ENCODE assay signal across 8 cellular contexts in genomic region chr3:16338999-16339398, GRCh38.
A peak's percentile ranks its signal among the peaks of the same experiment; 100 is the strongest.
DNase-seq lines count a peak whose midpoint lies in the region; ATAC-seq lines count a peak whose summit lies in the region.

No MANE protein-coding gene starts in this region.

- H3K36me3 Mint-ChIP-seq in activated CD4-positive, alpha-beta memory T cell treated with anti-CD3 and anti-CD28 coated beads, Interleukin-2, amount 10 ng/mL, durations not matched to agents 7 days and 5 days (ENCODE audit: low read depth) = peaks cover 43% of the 10 kb centered on the region
- H3K36me3 Mint-ChIP-seq in activated CD4-positive, alpha-beta memory T cell treated with anti-CD3 and anti-CD28 coated beads for 36 hours = peaks cover 39% of the 10 kb centered on the region
- peaks cover 23% of the 10 kb centered on the region for H3K36me3 Mint-ChIP-seq in effector memory CD8-positive, alpha-beta T cell (ENCODE audit: insufficient read depth)

- H3K27me3 Mint-ChIP-seq in activated CD4-positive, alpha-beta memory T cell treated with anti-CD3 and anti-CD28 coated beads, Interleukin-2, amount 10 ng/mL, durations not matched to agents 7 days and 5 days = no peaks in the 10 kb centered on the region
- H3K27me3 Mint-ChIP-seq in activated CD4-positive, alpha-beta memory T cell treated with anti-CD3 and anti-CD28 coated beads for 36 hours = no peaks in the 10 kb centered on the region
- H3K27me3 Mint-ChIP-seq in effector memory CD8-positive, alpha-beta T cell = no peaks in the 10 kb centered on the region

- DNase-seq in activated CD4-positive, alpha-beta memory T cell treated with anti-CD3 and anti-CD28 coated beads, Interleukin-2, amount 10 ng/mL, durations not matched to agents 7 days and 5 days = no peak
- DNase-seq in activated CD4-positive, alpha-beta memory T cell treated with anti-CD3 and anti-CD28 coated beads for 36 hours = no peak
- DNase-seq in NCI-H226 = peak; percentile 70
- DNase-seq in effector memory CD8-positive, alpha-beta T cell = peak; percentile 15 to 34 (median 15)
- peak; percentile 10 for DNase-seq in pulmonary artery endothelial cell (ENCODE audit: low read depth, low spot score)
- DNase-seq in NCI-H187 (lab: John Stamatoyannopoulos, UW) = no peak
- no peak for DNase-seq in cerebellum (ENCODE audit: low spot score)

- no peaks in the 10 kb centered on the region for H3K9me3 Mint-ChIP-seq in activated CD4-positive, alpha-beta memory T cell treated with anti-CD3 and anti-CD28 coated beads, Interleukin-2, amount 10 ng/mL, durations not matched to agents 7 days and 5 days
- H3K9me3 Mint-ChIP-seq in activated CD4-positive, alpha-beta memory T cell treated with anti-CD3 and anti-CD28 coated beads for 36 hours = no peaks in the 10 kb centered on the region
- peaks cover 0 to 1% of the 10 kb centered on the region in 2 donors for H3K9me3 Mint-ChIP-seq in effector memory CD8-positive, alpha-beta T cell

- H3K27ac Mint-ChIP-seq in activated CD4-positive, alpha-beta memory T cell treated with anti-CD3 and anti-CD28 coated beads, Interleukin-2, amount 10 ng/mL, durations not matched to agents 7 days and 5 days = peak overlapping the region; percentile 67
- H3K27ac Mint-ChIP-seq in activated CD4-positive, alpha-beta memory T cell treated with anti-CD3 and anti-CD28 coated beads for 36 hours = no peak overlapping the region
- H3K27ac Mint-ChIP-seq in effector memory CD8-positive, alpha-beta T cell = peak overlapping the region; percentile 78 to 87

- intact Hi-C loops in activated CD4-positive, alpha-beta memory T cell treated with anti-CD3 and anti-CD28 coated beads for 36 hours (cut with micrococcal nuclease) = loop anchor here (1.0 to 5.0 kb wide), 3 partner anchors 20 to 213 kb away; no protein-coding TSS in a partner anchor

- H3K4me1 Mint-ChIP-seq in activated CD4-positive, alpha-beta memory T cell treated with anti-CD3 and anti-CD28 coated beads, Interleukin-2, amount 10 ng/mL, durations not matched to agents 7 days and 5 days = peaks cover 45% of the 10 kb centered on the region
- peaks cover 67% of the 10 kb centered on the region for H3K4me1 Mint-ChIP-seq in activated CD4-positive, alpha-beta memory T cell treated with anti-CD3 and anti-CD28 coated beads for 36 hours (ENCODE audit: low read depth)
- H3K4me1 Mint-ChIP-seq in effector memory CD8-positive, alpha-beta T cell (ENCODE audit: low read depth in 2 of 2) = peaks cover 39 to 70% of the 10 kb centered on the region in 2 donors

- ATAC-seq in effector memory CD8-positive, alpha-beta T cell (replicated peaks) = peak; percentile 80
- ATAC-seq in GM21723 (IDR thresholded peaks at IDR 0.05; ENCODE audit: unreplicated experiment) = no peak

- CTCF ChIA-PET in activated CD4-positive, alpha-beta memory T cell treated with anti-CD3 and anti-CD28 coated beads, Interleukin-2, amount 10 ng/mL, durations not matched to agents 7 days and 5 days (lab: Charles Lee) = interaction anchor here (1.1 to 2.0 kb wide), 4 partner anchors 18 to 145 kb away, joined by 3 to 9 read pairs (median 3); no protein-coding TSS in a partner anchor
- CTCF ChIA-PET in activated CD4-positive, alpha-beta memory T cell treated with anti-CD3 and anti-CD28 coated beads for 36 hours (lab: Charles Lee) = interaction anchor here (0.6 to 3.2 kb wide), 4 partner anchors 19 to 74 kb away, joined by 3 to 13 read pairs (median 6); partner anchors contain the start of genes DPH3 and OXNAD1

- no peak overlapping the region for H3K4me3 Mint-ChIP-seq in activated CD4-positive, alpha-beta memory T cell treated with anti-CD3 and anti-CD28 coated beads, Interleukin-2, amount 10 ng/mL, durations not matched to agents 7 days and 5 days
- no peak overlapping the region for H3K4me3 Mint-ChIP-seq in activated CD4-positive, alpha-beta memory T cell treated with anti-CD3 and anti-CD28 coated beads for 36 hours
- peak overlapping the region; percentile 62 to 68 for H3K4me3 Mint-ChIP-seq in effector memory CD8-positive, alpha-beta T cell

- POLR2A ChIA-PET in activated CD4-positive, alpha-beta memory T cell treated with anti-CD3 and anti-CD28 coated beads, Interleukin-2, amount 10 ng/mL, durations not matched to agents 7 days and 5 days (lab: Charles Lee) = interaction anchor here (0.7 to 1.6 kb wide), 7 partner anchors 11 to 74 kb away, joined by 3 to 5 read pairs (median 3); partner anchors contain the start of genes DPH3 and OXNAD1
- POLR2A ChIA-PET in activated CD4-positive, alpha-beta memory T cell treated with anti-CD3 and anti-CD28 coated beads for 36 hours (lab: Charles Lee) = interaction anchor here (1.1 kb wide), 1 partner anchor 50 kb away, joined by 3 read pairs; no protein-coding TSS in a partner anchor

Comparison
In these comparisons a context has a peak if more than half of its experiments do, and no peak if none do; other contexts are left out.
1. DNase-seq: peak in NCI-H226 (single experiment), effector memory CD8-positive, alpha-beta T cell (3 of 3) and pulmonary artery endothelial cell (single experiment); none in activated CD4-positive, alpha-beta memory T cell treated with anti-CD3 and anti-CD28 coated beads, Interleukin-2, amount 10 ng/mL, durations not matched to agents 7 days and 5 days (single experiment), activated CD4-positive, alpha-beta memory T cell treated with anti-CD3 and anti-CD28 coated beads for 36 hours (single experiment), NCI-H187 (0 of 2) and cerebellum (single experiment).
2. H3K4me3 Mint-ChIP-seq: peak in effector memory CD8-positive, alpha-beta T cell (2 of 2); none in activated CD4-positive, alpha-beta memory T cell treated with anti-CD3 and anti-CD28 coated beads, Interleukin-2, amount 10 ng/mL, durations not matched to agents 7 days and 5 days (single experiment) and activated CD4-positive, alpha-beta memory T cell treated with anti-CD3 and anti-CD28 coated beads for 36 hours (single experiment).